Comparison of ENCODE assay signal across 1 cellular context in genomic region chr6:63441266-63441956, GRCh38.
TF ChIP-seq lines count a peak whose summit lies in the region.

No MANE protein-coding gene starts in this region.

TF ChIP-seq in SK-N-SH, 30 proteins besides CTCF, POLR2A, EP300 and RAD21 (continued from another document):
- TF ChIP-seq PBX3 (IDR thresholded peaks at IDR 0.05) (no peak), FOSL2 (IDR thresholded peaks at IDR 0.05; ENCODE audit: borderline replicate concordance, low read depth) (no peak), TCF12 (IDR thresholded peaks at IDR 0.05) (no peak), JUND (IDR thresholded peaks at IDR 0.05) (no peak), GABPA (IDR thresholded peaks at IDR 0.05; ENCODE audit: low read depth) (no peak), EZH2phosphoT487 (IDR thresholded peaks at IDR 0.05; ENCODE audit: borderline replicate concordance, low read depth) (no peak), TEAD4 (IDR thresholded peaks at IDR 0.05; ENCODE audit: borderline replicate concordance, insufficient read depth) (no peak), RCOR1 (IDR thresholded peaks at IDR 0.05; ENCODE audit: low read length) (no peak), SMC3 (IDR thresholded peaks at IDR 0.05; ENCODE audit: low read depth, low read length) (no peak), FOXM1 (IDR thresholded peaks at IDR 0.05; ENCODE audit: low read depth) (no peak)
